Comparison of ENCODE assay signal across 27 cellular contexts in genomic region chrX:46898207-46898606, GRCh38.
"Had no signal": no experiment of that assay in that cellular context is flagged by ENCODE, and none has a peak within 500 bp of the region (broad histone marks: within the 10 kb centered on the region; RNA-seq: fewer than 3 reads in every experiment).

No MANE protein-coding gene starts in this region.

- H3K4me3 ChIP-seq: colonic mucosa, coronary artery, esophagus muscularis mucosa, esophagus squamous epithelium, gastrocnemius medialis, gastroesophageal sphincter, heart left ventricle, heart right ventricle had no signal

- DNase-seq: colonic mucosa; cortex of kidney; dermis blood vessel endothelial cell; effector CD4-positive, alpha-beta T cell; effector CD8-positive, alpha-beta T cell; effector memory CD4-positive, alpha-beta T cell; effector memory CD8-positive, alpha-beta T cell; endodermal cell; erythroblast; esophagus squamous epithelium; foreskin fibroblast; foreskin keratinocyte; foreskin melanocyte; gastrocnemius medialis; glutamatergic neuron; head of caudate nucleus; heart left ventricle; heart right ventricle had no signal

- FAIRE-seq: colon, endometrium, endothelial cell of umbilical vein, frontal cortex had no signal

- H3K36me3 ChIP-seq: colonic mucosa, esophagus muscularis mucosa, esophagus squamous epithelium, gastrocnemius medialis, gastroesophageal sphincter, heart left ventricle, heart right ventricle had no signal

- H3K27me3 ChIP-seq: colonic mucosa, esophagus muscularis mucosa, foreskin keratinocyte, gastrocnemius medialis, gastroesophageal sphincter had no signal

- H3K27ac ChIP-seq: colonic mucosa, coronary artery, epithelial cell of prostate, esophagus muscularis mucosa, esophagus squamous epithelium, foreskin keratinocyte, gastrocnemius medialis, gastroesophageal sphincter, heart left ventricle, heart right ventricle had no signal

- H3K4me1 ChIP-seq: colonic mucosa, esophagus muscularis mucosa, foreskin keratinocyte, gastrocnemius medialis, gastroesophageal sphincter, heart left ventricle had no signal

- ATAC-seq: effector memory CD8-positive, alpha-beta T cell; esophagus mucosa; foreskin keratinocyte; gastrocnemius medialis; gastroesophageal sphincter; heart left ventricle; heart right ventricle had no signal

- H3K9me3 ChIP-seq: colonic mucosa, esophagus muscularis mucosa, esophagus squamous epithelium, gastrocnemius medialis, gastroesophageal sphincter, heart left ventricle, heart right ventricle had no signal
